In the genomic region with DNA sequence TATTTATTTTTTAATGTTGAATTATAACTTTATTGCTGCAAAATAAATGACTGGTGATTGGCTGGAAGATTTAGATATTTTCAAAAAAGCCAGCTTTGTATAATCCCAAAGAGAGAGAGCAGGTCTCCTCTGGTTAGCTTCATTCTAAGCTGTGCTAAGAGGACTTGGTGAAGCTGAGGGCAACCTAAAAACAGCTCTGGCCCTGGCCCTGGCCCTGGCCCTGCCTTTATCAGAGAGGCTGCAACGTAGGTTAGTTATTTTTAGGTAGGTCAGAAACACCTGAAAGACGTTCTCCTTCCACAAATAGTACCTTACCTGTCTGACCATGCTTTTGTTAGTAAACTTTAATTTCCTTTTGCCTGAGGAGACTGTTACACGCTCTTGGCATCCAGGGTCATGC, we compare ENCODE assay signal across 22 cellular contexts. TPM values are rescaled to one million over a fixed set of nuclear protein-coding genes. Genes with fewer than 3 reads are reported as not detected.
DNase-seq lines count a peak whose midpoint lies in the region; ATAC-seq and TF ChIP-seq lines count a peak whose summit lies in the region.
"Had no signal": no experiment of that assay in that cellular context is flagged by ENCODE, and none has a peak within 500 bp of the region (broad histone marks: within the 10 kb centered on the region; RNA-seq: fewer than 3 reads in every experiment).

No MANE protein-coding gene starts in this region.

- no peak overlapping the region for H3K27ac ChIP-seq in CD4-positive, alpha-beta T cell (ENCODE audit: low read depth, low read length)
- H3K27ac ChIP-seq: SJSA1 had no signal

- POLR2A ChIA-PET in CD4-positive, alpha-beta T cell (lab: Charles Lee) = no interaction called here

- no peak for ATAC-seq in CD4-positive, alpha-beta T cell (ENCODE audit: poor library complexity)
- no peak for ATAC-seq in central memory CD8-positive, alpha-beta T cell (replicated peaks; ENCODE audit: extremely low read depth, poor library complexity, severe bottlenecking)
- ATAC-seq in activated T-helper 17 cell treated with anti-CD3 and anti-CD28 coated beads, Interleukin-2, amount 50 U/mL, for 72 hours (replicated peaks) = no peak
- no peak for ATAC-seq in HG03460 (IDR thresholded peaks at IDR 0.05; ENCODE audit: unreplicated experiment)
- ATAC-seq: Panc1 had no signal

- no peaks in the 10 kb centered on the region for H3K36me3 Mint-ChIP-seq in activated naive CD4-positive, alpha-beta T cell treated with anti-CD3 and anti-CD28 coated beads, Interleukin-2, amount 50 U/mL, for 24 hours
- peaks cover 17% of the 10 kb centered on the region for H3K36me3 Mint-ChIP-seq in CD4-positive, alpha-beta T cell (ENCODE audit: low read depth)
- H3K36me3 Mint-ChIP-seq in central memory CD8-positive, alpha-beta T cell (ENCODE audit: insufficient read depth) = peaks cover 5% of the 10 kb centered on the region
- H3K36me3 Mint-ChIP-seq in nephron progenitor cell (ENCODE audit: low read depth) = peaks cover 11% of the 10 kb centered on the region
- H3K36me3 Mint-ChIP-seq in activated T-helper 17 cell treated with anti-CD3 and anti-CD28 coated beads, Interleukin-2, amount 50 U/mL, for 72 hours (ENCODE audit: low read depth) = peaks cover 30% of the 10 kb centered on the region

- DNase-seq in activated naive CD4-positive, alpha-beta T cell treated with anti-CD3 and anti-CD28 coated beads, Interleukin-2, amount 50 U/mL, for 16 hours = no peak
- no peak for DNase-seq in CD4-positive, alpha-beta T cell
- DNase-seq in central memory CD8-positive, alpha-beta T cell (ENCODE audit: low spot score in 2 of 2) = no peak
- DNase-seq in nephron progenitor cell (no peak), SHP77 treated with DMSO at 0.1 percent for 48 hours (lab: John Stamatoyannopoulos, UW) (no peak)
- DNase-seq: AML-193, C1 segment of cervical spinal cord, EL, GF-D8, H7, Karpas-422, MV-4-11, NCI-H1105 treated with DMSO at 0.1 percent for 48 hours, NCI-H2029 treated with DMSO at 0.1 percent for 48 hours, NCI-H2171, NCI-H524 treated with DMSO at 0.1 percent for 48 hours, NCI-H82 had no signal

- intact Hi-C loops in CD4-positive, alpha-beta T cell (cut with DNase I, micrococcal nuclease) = loop anchor here in 1 of 2 experiments (2.0 to 10.0 kb wide), 2 partner anchors 49 to 129 kb away; no protein-coding TSS in a partner anchor

- H3K4me1 Mint-ChIP-seq in activated naive CD4-positive, alpha-beta T cell treated with anti-CD3 and anti-CD28 coated beads, Interleukin-2, amount 50 U/mL, for 24 hours = peaks cover 3% of the 10 kb centered on the region
- H3K4me1 Mint-ChIP-seq in CD4-positive, alpha-beta T cell (ENCODE audit: low read depth) = no peaks in the 10 kb centered on the region
- no peaks in the 10 kb centered on the region for H3K4me1 Mint-ChIP-seq in central memory CD8-positive, alpha-beta T cell
- H3K4me1 Mint-ChIP-seq in nephron progenitor cell = no peaks in the 10 kb centered on the region
- H3K4me1 Mint-ChIP-seq in activated T-helper 17 cell treated with anti-CD3 and anti-CD28 coated beads, Interleukin-2, amount 50 U/mL, for 72 hours = no peaks in the 10 kb centered on the region

- H3K27ac Mint-ChIP-seq in activated naive CD4-positive, alpha-beta T cell treated with anti-CD3 and anti-CD28 coated beads, Interleukin-2, amount 50 U/mL, for 24 hours = peak overlapping the region; percentile 52
- peak overlapping the region; percentile 30 for H3K27ac Mint-ChIP-seq in CD4-positive, alpha-beta T cell
- peak overlapping the region; percentile 4 for H3K27ac Mint-ChIP-seq in central memory CD8-positive, alpha-beta T cell (ENCODE audit: low read depth)
- H3K27ac Mint-ChIP-seq in nephron progenitor cell = peak overlapping the region; percentile 3
- H3K27ac Mint-ChIP-seq in activated T-helper 17 cell treated with anti-CD3 and anti-CD28 coated beads, Interleukin-2, amount 50 U/mL, for 72 hours = no peak overlapping the region

- no peaks in the 10 kb centered on the region for H3K27me3 Mint-ChIP-seq in activated naive CD4-positive, alpha-beta T cell treated with anti-CD3 and anti-CD28 coated beads, Interleukin-2, amount 50 U/mL, for 24 hours
- no peaks in the 10 kb centered on the region for H3K27me3 Mint-ChIP-seq in CD4-positive, alpha-beta T cell
- H3K27me3 Mint-ChIP-seq in central memory CD8-positive, alpha-beta T cell = no peaks in the 10 kb centered on the region
- H3K27me3 Mint-ChIP-seq in nephron progenitor cell (ENCODE audit: low read depth, poor library complexity) = no peaks in the 10 kb centered on the region
- no peaks in the 10 kb centered on the region for H3K27me3 Mint-ChIP-seq in activated T-helper 17 cell treated with anti-CD3 and anti-CD28 coated beads, Interleukin-2, amount 50 U/mL, for 72 hours

- no peak for TF ChIP-seq CTCF in CD4-positive, alpha-beta T cell (IDR thresholded peaks at IDR 0.05)
- no peak for TF ChIP-seq CTCF in nephron progenitor cell (IDR thresholded peaks at IDR 0.05)

- no peaks in the 10 kb centered on the region for H3K9me3 ChIP-seq in CD4-positive, alpha-beta T cell (ENCODE audit: control insufficient read depth, low read length)
- H3K9me3 ChIP-seq: SJSA1 had no signal

- CTCF ChIA-PET in CD4-positive, alpha-beta T cell (lab: Charles Lee) = no interaction called here

- no peak overlapping the region for H3K4me3 Mint-ChIP-seq in activated naive CD4-positive, alpha-beta T cell treated with anti-CD3 and anti-CD28 coated beads, Interleukin-2, amount 50 U/mL, for 24 hours
- H3K4me3 Mint-ChIP-seq in CD4-positive, alpha-beta T cell = no peak overlapping the region
- H3K4me3 Mint-ChIP-seq in central memory CD8-positive, alpha-beta T cell = no peak overlapping the region
- no peak overlapping the region for H3K4me3 Mint-ChIP-seq in nephron progenitor cell
- H3K4me3 Mint-ChIP-seq in activated T-helper 17 cell treated with anti-CD3 and anti-CD28 coated beads, Interleukin-2, amount 50 U/mL, for 72 hours = no peak overlapping the region

- no peaks in the 10 kb centered on the region for H3K9me3 Mint-ChIP-seq in activated naive CD4-positive, alpha-beta T cell treated with anti-CD3 and anti-CD28 coated beads, Interleukin-2, amount 50 U/mL, for 24 hours
- no peaks in the 10 kb centered on the region for H3K9me3 Mint-ChIP-seq in CD4-positive, alpha-beta T cell
- no peaks in the 10 kb centered on the region for H3K9me3 Mint-ChIP-seq in central memory CD8-positive, alpha-beta T cell
- no peaks in the 10 kb centered on the region for H3K9me3 Mint-ChIP-seq in nephron progenitor cell
- H3K9me3 Mint-ChIP-seq in activated T-helper 17 cell treated with anti-CD3 and anti-CD28 coated beads, Interleukin-2, amount 50 U/mL, for 72 hours = no peaks in the 10 kb centered on the region

- H3K27me3 ChIP-seq in CD4-positive, alpha-beta T cell (ENCODE audit: control insufficient read depth, insufficient read depth, low read length) = no peaks in the 10 kb centered on the region
- H3K27me3 ChIP-seq: SJSA1 had no signal

RNA-seq across cellular contexts. Expression of gene KLF9, which starts 58.7 kb away (rescaled TPM):
- 100 to 1,000 TPM; 132 to 135 TPM for total RNA-seq in CD4-positive, alpha-beta T cell
- total RNA-seq in activated T-helper 17 cell treated with anti-CD3 and anti-CD28 coated beads, Interleukin-2, amount 50 U/mL, for 72 hours = 10 to 100 TPM in 1 of 2 donors, 1 to 10 TPM in 1; 9.1 to 19.0 TPM

Comparison
In these comparisons a context has a peak if more than half of its experiments do, and no peak if none do; other contexts are left out.
1. RNA of gene KLF9, which starts 58.7 kb away (total RNA-seq): 132 to 135 TPM in CD4-positive, alpha-beta T cell; 9.1 to 19.0 TPM in activated T-helper 17 cell treated with anti-CD3 and anti-CD28 coated beads, Interleukin-2, amount 50 U/mL, for 72 hours; every median in the first group is over 4 times any median in the second.